9 cellular contexts compared by ENCODE assay signal in genomic region chr13:76959686-76960085, GRCh38. TPM values are rescaled to one million over a fixed set of nuclear protein-coding genes. Genes with fewer than 3 reads are reported as not detected.
"Had no signal": no experiment of that assay in that cellular context is flagged by ENCODE, and none has a peak within 500 bp of the region (broad histone marks: within the 10 kb centered on the region; RNA-seq: fewer than 3 reads in every experiment).

No MANE protein-coding gene starts in this region.

RNA-seq across cellular contexts. Expression of gene ACOD1, which starts 11.4 kb away (rescaled TPM):
- total RNA-seq: LHCN-M2, MCF 10A, NCI-H460, PC-9, Right ventricle myocardium inferior, RPMI7951, SJCRH30, SK-MEL-5, T-cell had no signal
